ENCODE assay signal across 33 cellular contexts in genomic region chr19:35363711-35364425, GRCh38. TPM values are rescaled to one million over a fixed set of nuclear protein-coding genes. Genes with fewer than 3 reads are reported as not detected.
"Had no signal": no experiment of that assay in that cellular context is flagged by ENCODE, and none has a peak within 500 bp of the region (broad histone marks: within the 10 kb centered on the region; RNA-seq: fewer than 3 reads in every experiment).

No MANE protein-coding gene starts in this region.

- H3K9me3 Mint-ChIP-seq: nephron progenitor cell; stimulated activated effector memory CD8-positive, alpha-beta T cell treated with anti-CD3 and anti-CD28 coated beads, Interleukin-12 subunit alpha, Interleukin-12 subunit beta, amount 100 ng/mL, for 72 hours had no signal

- DNase-seq: effector CD8-positive, alpha-beta T cell; esophagus squamous epithelium; foreskin melanocyte; glutamatergic neuron; heart right ventricle; hippocampal formation; left cardiac atrium; left lung; mesenchymal stem cell; midbrain; naive thymus-derived CD4-positive, alpha-beta T cell; nephron progenitor cell; stimulated activated CD4-positive, alpha-beta T cell treated with anti-CD3 and anti-CD28 coated beads, Interleukin-12 subunit alpha, Interleukin-12 subunit beta, amount 100 ng/mL, for 4 hours; stimulated activated CD4-positive, alpha-beta T cell treated with anti-CD3 and anti-CD28 coated beads, Interleukin-1b, Interleukin-23, amount 100 ng/mL, for 48 hours; stimulated activated CD4-positive, alpha-beta T cell treated with anti-CD3 and anti-CD28 coated beads, Interleukin-4, amount 100 ng/mL, for 1 hour; stimulated activated naive CD4-positive, alpha-beta T cell treated with Interleukin-2 at 50 U/mL for 16 hours; substantia nigra; testis; tibial artery; upper lobe of left lung had no signal

- H3K36me3 Mint-ChIP-seq: naive thymus-derived CD4-positive, alpha-beta T cell; stimulated activated effector memory CD8-positive, alpha-beta T cell treated with anti-CD3 and anti-CD28 coated beads, Interleukin-12 subunit alpha, Interleukin-12 subunit beta, amount 100 ng/mL, for 72 hours had no signal

- H3K4me1 Mint-ChIP-seq: naive thymus-derived CD4-positive, alpha-beta T cell; nephron progenitor cell; stimulated activated effector memory CD8-positive, alpha-beta T cell treated with anti-CD3 and anti-CD28 coated beads, Interleukin-12 subunit alpha, Interleukin-12 subunit beta, amount 100 ng/mL, for 72 hours had no signal

- ATAC-seq: heart right ventricle; left cardiac atrium; left lung; naive thymus-derived CD4-positive, alpha-beta T cell; sciatic nerve had no signal

- H3K27ac Mint-ChIP-seq: nephron progenitor cell; stimulated activated effector memory CD8-positive, alpha-beta T cell treated with anti-CD3 and anti-CD28 coated beads, Interleukin-12 subunit alpha, Interleukin-12 subunit beta, amount 100 ng/mL, for 72 hours had no signal

- H3K4me3 Mint-ChIP-seq: naive thymus-derived CD4-positive, alpha-beta T cell; nephron progenitor cell; stimulated activated effector memory CD8-positive, alpha-beta T cell treated with anti-CD3 and anti-CD28 coated beads, Interleukin-12 subunit alpha, Interleukin-12 subunit beta, amount 100 ng/mL, for 72 hours had no signal

RNA-seq across cellular contexts. Expression of gene FFAR3, which starts 5.6 kb away (rescaled TPM):
- total RNA-seq: cerebellum, endothelial cell of umbilical vein, epithelial cell of proximal tubule, esophagus squamous epithelium, kidney epithelial cell, lower leg skin, right atrium auricular region, smooth muscle cell had no signal

RNA-seq across cellular contexts. Expression of gene GPR42, which starts 7.0 kb away (rescaled TPM):
- total RNA-seq: cerebellum, endothelial cell of umbilical vein, epithelial cell of proximal tubule, esophagus squamous epithelium, heart right ventricle, kidney epithelial cell, left cardiac atrium, left lung, lower leg skin, lung microvascular endothelial cell, mucosa of gallbladder, prostate gland, right atrium auricular region, smooth muscle cell, testis had no signal

RNA-seq across cellular contexts. Expression of gene FFAR1, which starts 16.2 kb away (rescaled TPM):
- total RNA-seq: cerebellum, endothelial cell of umbilical vein, esophagus squamous epithelium, heart right ventricle, left cardiac atrium, left lung, lower leg skin, lung microvascular endothelial cell, mucosa of gallbladder, omental fat pad, right atrium auricular region, sciatic nerve, smooth muscle cell had no signal

RNA-seq across cellular contexts. Expression of gene CD22, which starts 34.9 kb away (rescaled TPM):
- total RNA-seq: cerebellum, endothelial cell of umbilical vein, lung microvascular endothelial cell, smooth muscle cell had no signal
